Comparison of ENCODE assay signal across 1 cellular context in the genomic region with DNA sequence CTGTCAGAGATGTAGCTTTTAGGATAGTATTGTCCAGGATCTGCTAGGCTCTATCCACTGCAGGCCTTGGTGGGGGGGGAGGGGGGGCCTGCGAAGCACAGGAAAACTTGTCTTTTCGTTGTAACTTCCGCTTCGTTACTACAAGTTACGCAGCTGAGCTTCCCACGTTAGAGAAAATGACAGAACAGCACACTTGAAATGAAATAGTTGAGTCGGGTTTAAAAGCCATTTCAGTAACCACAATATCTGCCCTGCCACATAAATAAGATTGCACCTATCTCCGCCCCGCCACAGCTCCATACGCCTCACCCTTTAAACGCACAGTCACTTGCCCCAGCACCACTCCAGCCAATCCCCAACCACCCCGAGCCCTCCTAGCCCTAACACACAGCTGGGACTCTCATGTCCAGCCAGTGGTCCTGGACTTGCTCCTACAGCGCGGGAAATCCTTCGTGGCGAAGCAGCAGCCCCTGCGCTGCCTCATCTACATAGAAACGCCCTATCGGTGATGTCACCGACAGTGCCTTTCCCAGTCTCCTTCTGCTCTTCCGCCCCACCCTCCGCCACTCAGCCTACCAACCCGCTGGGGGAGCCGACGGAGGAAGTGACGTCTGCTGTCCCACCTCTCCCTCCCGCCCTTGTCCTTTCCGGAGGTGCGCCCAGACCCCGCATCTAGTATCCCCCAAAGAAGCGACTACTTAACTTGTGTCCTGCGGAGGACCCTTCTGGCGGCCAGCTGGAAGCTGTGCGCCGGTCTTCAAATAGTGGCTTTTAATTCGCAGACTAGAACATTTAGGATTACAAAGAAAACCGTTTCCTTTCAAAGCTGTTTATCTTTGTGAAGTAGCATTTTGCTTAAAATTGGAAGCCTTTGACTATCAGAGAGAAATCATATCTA.
TF ChIP-seq lines count a peak whose summit lies in the region.

No MANE protein-coding gene starts in this region.

TF ChIP-seq in GM12878, 131 proteins besides CTCF, POLR2A, EP300 and RAD21 (continued from another document):
- TF ChIP-seq, protein P1, sequence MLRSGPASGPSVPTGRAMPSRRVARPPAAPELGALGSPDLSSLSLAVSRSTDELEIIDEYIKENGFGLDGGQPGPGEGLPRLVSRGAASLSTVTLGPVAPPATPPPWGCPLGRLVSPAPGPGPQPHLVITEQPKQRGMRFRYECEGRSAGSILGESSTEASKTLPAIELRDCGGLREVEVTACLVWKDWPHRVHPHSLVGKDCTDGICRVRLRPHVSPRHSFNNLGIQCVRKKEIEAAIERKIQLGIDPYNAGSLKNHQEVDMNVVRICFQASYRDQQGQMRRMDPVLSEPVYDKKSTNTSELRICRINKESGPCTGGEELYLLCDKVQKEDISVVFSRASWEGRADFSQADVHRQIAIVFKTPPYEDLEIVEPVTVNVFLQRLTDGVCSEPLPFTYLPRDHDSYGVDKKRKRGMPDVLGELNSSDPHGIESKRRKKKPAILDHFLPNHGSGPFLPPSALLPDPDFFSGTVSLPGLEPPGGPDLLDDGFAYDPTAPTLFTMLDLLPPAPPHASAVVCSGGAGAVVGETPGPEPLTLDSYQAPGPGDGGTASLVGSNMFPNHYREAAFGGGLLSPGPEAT (IDR thresholded peaks at IDR 0.05; ENCODE audit: low read depth) = 0 out of 2 replicates have a peak, but pooled peaks have one; percentile 43
- TF ChIP-seq STAT3 (IDR thresholded peaks at IDR 0.05; ENCODE audit: low read depth, low read length) (0 out of 2 replicates have a peak, but pooled peaks have one; percentile 53), BMI1 (IDR thresholded peaks at IDR 0.05; ENCODE audit: borderline replicate concordance) (peak; percentile 72), RUNX3 (IDR thresholded peaks at IDR 0.05; ENCODE audit: low read length) (peak; percentile 88), KLF5 (IDR thresholded peaks at IDR 0.05; ENCODE audit: partially characterized antibody) (peak; percentile 67), EED (IDR thresholded peaks at IDR 0.05; ENCODE audit: low read depth) (peak; percentile 51; the same call in 1 of the 2 replicates), TCF3 (IDR thresholded peaks at IDR 0.05; ENCODE audit: borderline replicate concordance, insufficient read depth, low read depth, low read length) (peak; percentile 85; the same call in 1 of the 2 replicates), RB1 (IDR thresholded peaks at IDR 0.05; ENCODE audit: borderline replicate concordance) (peak; percentile 90), HDGF (IDR thresholded peaks at IDR 0.05) (peak; percentile 91; the same call in 1 of the 2 replicates), TARDBP (IDR thresholded peaks at IDR 0.05; ENCODE audit: borderline replicate concordance) (peak; percentile 97), IKZF2 (IDR thresholded peaks at IDR 0.05) (peak in 1 of 2 experiments; percentile 56; a peak in 3 of 4 replicates)
- TF ChIP-seq, protein P2, sequence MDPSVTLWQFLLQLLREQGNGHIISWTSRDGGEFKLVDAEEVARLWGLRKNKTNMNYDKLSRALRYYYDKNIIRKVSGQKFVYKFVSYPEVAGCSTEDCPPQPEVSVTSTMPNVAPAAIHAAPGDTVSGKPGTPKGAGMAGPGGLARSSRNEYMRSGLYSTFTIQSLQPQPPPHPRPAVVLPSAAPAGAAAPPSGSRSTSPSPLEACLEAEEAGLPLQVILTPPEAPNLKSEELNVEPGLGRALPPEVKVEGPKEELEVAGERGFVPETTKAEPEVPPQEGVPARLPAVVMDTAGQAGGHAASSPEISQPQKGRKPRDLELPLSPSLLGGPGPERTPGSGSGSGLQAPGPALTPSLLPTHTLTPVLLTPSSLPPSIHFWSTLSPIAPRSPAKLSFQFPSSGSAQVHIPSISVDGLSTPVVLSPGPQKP (IDR thresholded peaks at IDR 0.05; ENCODE audit: low read depth, low read length) = peak; percentile 56
- TF ChIP-seq, protein P3, sequence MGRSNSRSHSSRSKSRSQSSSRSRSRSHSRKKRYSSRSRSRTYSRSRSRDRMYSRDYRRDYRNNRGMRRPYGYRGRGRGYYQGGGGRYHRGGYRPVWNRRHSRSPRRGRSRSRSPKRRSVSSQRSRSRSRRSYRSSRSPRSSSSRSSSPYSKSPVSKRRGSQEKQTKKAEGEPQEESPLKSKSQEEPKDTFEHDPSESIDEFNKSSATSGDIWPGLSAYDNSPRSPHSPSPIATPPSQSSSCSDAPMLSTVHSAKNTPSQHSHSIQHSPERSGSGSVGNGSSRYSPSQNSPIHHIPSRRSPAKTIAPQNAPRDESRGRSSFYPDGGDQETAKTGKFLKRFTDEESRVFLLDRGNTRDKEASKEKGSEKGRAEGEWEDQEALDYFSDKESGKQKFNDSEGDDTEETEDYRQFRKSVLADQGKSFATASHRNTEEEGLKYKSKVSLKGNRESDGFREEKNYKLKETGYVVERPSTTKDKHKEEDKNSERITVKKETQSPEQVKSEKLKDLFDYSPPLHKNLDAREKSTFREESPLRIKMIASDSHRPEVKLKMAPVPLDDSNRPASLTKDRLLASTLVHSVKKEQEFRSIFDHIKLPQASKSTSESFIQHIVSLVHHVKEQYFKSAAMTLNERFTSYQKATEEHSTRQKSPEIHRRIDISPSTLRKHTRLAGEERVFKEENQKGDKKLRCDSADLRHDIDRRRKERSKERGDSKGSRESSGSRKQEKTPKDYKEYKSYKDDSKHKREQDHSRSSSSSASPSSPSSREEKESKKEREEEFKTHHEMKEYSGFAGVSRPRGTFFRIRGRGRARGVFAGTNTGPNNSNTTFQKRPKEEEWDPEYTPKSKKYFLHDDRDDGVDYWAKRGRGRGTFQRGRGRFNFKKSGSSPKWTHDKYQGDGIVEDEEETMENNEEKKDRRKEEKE (IDR thresholded peaks at IDR 0.05) = 0 out of 2 replicates have a peak, but pooled peaks have one; percentile 52
